In the genomic region with DNA sequence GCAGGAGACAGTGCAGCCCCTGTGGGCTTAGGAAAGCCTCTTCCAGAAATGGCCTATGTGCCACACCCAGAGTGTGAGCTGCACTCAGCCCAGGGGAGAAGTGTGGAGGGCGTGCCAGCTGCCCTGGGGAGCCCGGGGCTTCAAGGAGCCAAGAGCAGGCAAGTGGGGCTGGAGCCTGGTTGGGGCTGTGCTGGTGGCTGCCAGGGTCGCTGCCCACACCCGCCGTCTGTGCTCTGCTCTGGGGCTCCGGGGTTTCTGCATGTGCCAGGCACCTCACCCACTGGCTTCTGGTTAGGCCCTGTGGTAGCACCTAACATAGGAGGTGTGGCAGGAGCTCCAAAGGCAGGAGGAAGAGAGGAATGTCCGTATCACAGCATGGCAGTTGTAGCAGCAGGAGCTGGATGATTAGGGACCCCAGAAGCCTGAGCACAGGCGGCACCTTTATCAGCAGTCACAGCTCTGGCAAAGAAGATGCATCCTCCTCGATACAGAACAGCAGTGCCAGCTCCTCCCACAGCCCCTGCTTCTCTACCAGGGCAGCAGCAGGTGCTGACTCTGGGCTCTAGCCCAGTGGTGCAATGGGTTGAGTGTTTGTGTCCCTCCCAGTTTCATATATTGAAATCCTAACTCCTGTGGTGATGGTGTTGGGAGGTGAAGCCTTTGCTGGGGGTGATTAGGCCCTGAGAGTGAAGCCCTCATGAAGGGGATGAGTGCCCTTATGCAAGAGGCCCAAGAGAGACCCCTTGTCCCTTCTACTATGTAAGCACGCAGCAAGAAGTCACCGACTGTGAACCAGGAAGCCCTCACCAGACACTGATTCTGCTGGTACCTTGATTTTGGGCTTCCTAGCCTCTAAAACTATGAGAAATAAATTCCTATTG, we compare ENCODE assay signal across 14 cellular contexts.
A peak's percentile ranks its signal among the peaks of the same experiment; 100 is the strongest.
DNase-seq lines count a peak whose midpoint lies in the region; ATAC-seq and TF ChIP-seq lines count a peak whose summit lies in the region.
"Had no signal": no experiment of that assay in that cellular context is flagged by ENCODE, and none has a peak within 500 bp of the region (broad histone marks: within the 10 kb centered on the region; RNA-seq: fewer than 3 reads in every experiment).

No MANE protein-coding gene starts in this region.

- DNase-seq in T-helper 17 cell, result no peak
- DNase-seq in naive thymus-derived CD4-positive, alpha-beta T cell, result no peak
- no peak for DNase-seq in inferior parietal cortex (ENCODE audit: extremely low spot score)
- DNase-seq in NCI-H774 (lab: John Stamatoyannopoulos, UW), result no peak
- no peak for DNase-seq in stimulated activated CD4-positive, alpha-beta T cell treated with anti-CD3 and anti-CD28 coated beads, Interleukin-12 subunit alpha, Interleukin-12 subunit beta, amount 100 ng/mL, for 4 hours
- DNase-seq: effector CD8-positive, alpha-beta T cell; gastrocnemius medialis; H9; T-helper 9 cell had no signal

- H3K27me3 Mint-ChIP-seq in T-helper 17 cell, result no peaks in the 10 kb centered on the region
- peaks cover 0 to 10% (median 0%) of the 10 kb centered on the region in 5 donors for H3K27me3 Mint-ChIP-seq in naive thymus-derived CD4-positive, alpha-beta T cell
- H3K27me3 Mint-ChIP-seq: IgD-negative memory B cell had no signal

- TF ChIP-seq CTCF in C4-2B (conservative IDR thresholded peaks at IDR 0.05), result no peak

- POLR2A ChIA-PET in naive thymus-derived CD4-positive, alpha-beta T cell (lab: Charles Lee), result interaction anchor here (0.5 to 2.2 kb wide), 5 partner anchors 12 to 59 kb away, joined by 3 to 5 read pairs (median 3); no protein-coding TSS in a partner anchor

- peaks cover 23% of the 10 kb centered on the region for H3K4me1 Mint-ChIP-seq in T-helper 17 cell
- peaks cover 38 to 60% (median 45%) of the 10 kb centered on the region in 7 donors for H3K4me1 Mint-ChIP-seq in naive thymus-derived CD4-positive, alpha-beta T cell

- intact Hi-C loops in naive thymus-derived CD4-positive, alpha-beta T cell (cut with micrococcal nuclease), result no loop called here

- peak overlapping the region; percentile 72 for H3K27ac ChIP-seq in C4-2B
- no peak overlapping the region for H3K27ac ChIP-seq in naive thymus-derived CD4-positive, alpha-beta T cell (ENCODE audit: low read depth, low read length)
- H3K27ac ChIP-seq: ascending aorta, gastrocnemius medialis had no signal

- no peak overlapping the region for H3K4me3 ChIP-seq in naive thymus-derived CD4-positive, alpha-beta T cell (ENCODE audit: low read length)
- H3K4me3 ChIP-seq: ascending aorta, gastrocnemius medialis had no signal

- H3K4me3 Mint-ChIP-seq in T-helper 17 cell, result no peak overlapping the region
- peak overlapping the region in 1 of 10 donors; percentile 30 for H3K4me3 Mint-ChIP-seq in naive thymus-derived CD4-positive, alpha-beta T cell
- H3K4me3 Mint-ChIP-seq: H9 had no signal

- no peaks in the 10 kb centered on the region for H3K36me3 Mint-ChIP-seq in T-helper 17 cell (ENCODE audit: low read depth)
- peaks cover 0 to 6% (median 0%) of the 10 kb centered on the region in 5 donors for H3K36me3 Mint-ChIP-seq in naive thymus-derived CD4-positive, alpha-beta T cell

- ATAC-seq in GM18511 (IDR thresholded peaks at IDR 0.05; ENCODE audit: unreplicated experiment) (peak; percentile 60), T-helper 17 cell (no peak), GM18867 (IDR thresholded peaks at IDR 0.05; ENCODE audit: unreplicated experiment) (no peak)
- ATAC-seq in naive thymus-derived CD4-positive, alpha-beta T cell, result peak; percentile 38
- ATAC-seq: gastrocnemius medialis had no signal

- peaks cover 8 to 22% of the 10 kb centered on the region in 2 donors for H3K4me1 ChIP-seq in naive thymus-derived CD4-positive, alpha-beta T cell (ENCODE audit: control insufficient read depth in 2 of 2, insufficient read depth in 2 of 2, low read length in 2 of 2)
- H3K4me1 ChIP-seq: gastrocnemius medialis had no signal

- no peaks in the 10 kb centered on the region for H3K9me3 Mint-ChIP-seq in naive thymus-derived CD4-positive, alpha-beta T cell

- H3K9me3 ChIP-seq in T-helper 17 cell (ENCODE audit: control insufficient read depth, low read length, poor library complexity, severe bottlenecking), result no peaks in the 10 kb centered on the region
- H3K9me3 ChIP-seq in naive thymus-derived CD4-positive, alpha-beta T cell (ENCODE audit: control insufficient read depth in 2 of 3, low read length in 3 of 3), result no peaks in the 10 kb centered on the region
- H3K9me3 ChIP-seq: ascending aorta, gastrocnemius medialis had no signal

- CTCF ChIA-PET in naive thymus-derived CD4-positive, alpha-beta T cell (lab: Charles Lee), result no interaction called here

- H3K36me3 ChIP-seq in naive thymus-derived CD4-positive, alpha-beta T cell (ENCODE audit: control insufficient read depth in 2 of 3, insufficient read depth in 3 of 3, low read length in 3 of 3), result no peaks in the 10 kb centered on the region
- H3K36me3 ChIP-seq: ascending aorta, gastrocnemius medialis had no signal

- H3K27me3 ChIP-seq in naive thymus-derived CD4-positive, alpha-beta T cell (ENCODE audit: control insufficient read depth in 2 of 2, insufficient read depth in 2 of 2, low read length in 2 of 2), result no peaks in the 10 kb centered on the region
- H3K27me3 ChIP-seq: ascending aorta, gastrocnemius medialis had no signal

- H3K27ac Mint-ChIP-seq in T-helper 17 cell, result peak overlapping the region; percentile 59
- H3K27ac Mint-ChIP-seq in naive thymus-derived CD4-positive, alpha-beta T cell, result peak overlapping the region in 6 of 9 donors; percentile 1 to 53 (median 31)

Comparison
In these comparisons a context has a peak if more than half of its experiments do, and no peak if none do; other contexts are left out.
1. ATAC-seq: peak in GM18511 (single experiment) and naive thymus-derived CD4-positive, alpha-beta T cell (single experiment); none in T-helper 17 cell (single experiment) and GM18867 (single experiment).